In genomic region chr11:111585371-111585770, GRCh38 we compare ENCODE assay signal across 17 cellular contexts. TPM values are rescaled to one million over a fixed set of nuclear protein-coding genes. Genes with fewer than 3 reads are reported as not detected.
DNase-seq lines count a peak whose midpoint lies in the region; ATAC-seq, FAIRE-seq and TF ChIP-seq lines count a peak whose summit lies in the region.
"Had no signal": no experiment of that assay in that cellular context is flagged by ENCODE, and none has a peak within 500 bp of the region (broad histone marks: within the 10 kb centered on the region; RNA-seq: fewer than 3 reads in every experiment).

No MANE protein-coding gene starts in this region.

- H3K9me3 ChIP-seq in mammary epithelial cell (replicated peaks; ENCODE audit: insufficient read depth, low read length), result no peaks in the 10 kb centered on the region
- H3K9me3 ChIP-seq in breast epithelium, result no peaks in the 10 kb centered on the region
- no peaks in the 10 kb centered on the region for H3K9me3 ChIP-seq in OCI-LY7 (ENCODE audit: low read length)
- no peaks in the 10 kb centered on the region for H3K9me3 ChIP-seq in Caco-2
- H3K9me3 ChIP-seq in stomach, result no peaks in the 10 kb centered on the region

- H3K36me3 ChIP-seq in mammary epithelial cell (ENCODE audit: insufficient read depth, low read length) (no peaks in the 10 kb centered on the region), breast epithelium (no peaks in the 10 kb centered on the region), OCI-LY7 (ENCODE audit: insufficient read depth, low read length) (no peaks in the 10 kb centered on the region), bronchial epithelial cell (ENCODE audit: control insufficient read depth, insufficient read depth, low read length) (no peaks in the 10 kb centered on the region), Caco-2 (ENCODE audit: control insufficient read depth, insufficient read depth, low read length) (no peaks in the 10 kb centered on the region), stomach (no peaks in the 10 kb centered on the region)

- H3K4me1 ChIP-seq in mammary epithelial cell (ENCODE audit: insufficient read depth, low read length) (peaks cover 9% of the 10 kb centered on the region), breast epithelium (no peaks in the 10 kb centered on the region), OCI-LY7 (ENCODE audit: insufficient read depth, low read length, poor library complexity, severe bottlenecking) (peaks cover 22% of the 10 kb centered on the region), Caco-2 (no peaks in the 10 kb centered on the region), stomach (peaks cover 0 to 4% (median 0%) of the 10 kb centered on the region in 4 donors)

- no peak for TF ChIP-seq EP300 in stomach (IDR thresholded peaks at IDR 0.05)

- no peak overlapping the region for H3K4me2 ChIP-seq in mammary epithelial cell (ENCODE audit: insufficient read depth, low read depth, low read length)
- peak overlapping the region; percentile 18; the same call in 1 of the 2 replicates for H3K4me2 ChIP-seq in OCI-LY7 (ENCODE audit: low read length)

- H2AFZ ChIP-seq in mammary epithelial cell (ENCODE audit: low read depth, low read length) (peak overlapping the region; percentile 36), OCI-LY7 (ENCODE audit: low read length) (peak overlapping the region; percentile 81)

- CTCF ChIA-PET in mammary epithelial cell (lab: Charles Lee; ENCODE audit: low non-redundant PET) (interaction anchor here (0.5 kb wide), 1 partner anchor 130 kb away, joined by 3 read pairs; no protein-coding TSS in a partner anchor), OCI-LY7 (lab: Charles Lee; ENCODE audit: unreplicated experiment) (no interaction called here), Caco-2 (lab: Charles Lee) (no interaction called here)

- ATAC-seq in stimulated activated naive B cell treated with anti-CD40 and anti-IgM and Interleukin-4, amounts not matched to agents 10 μg/mL and 1 μg/mL and 100 μg/mL, for 72 hours (replicated peaks), result peak; percentile 51 to 66

- POLR2A ChIA-PET in OCI-LY7 (lab: Charles Lee), result no interaction called here
- POLR2A ChIA-PET in Caco-2 (lab: Charles Lee), result no interaction called here

- TF ChIP-seq CTCF in mammary epithelial cell (conservative IDR thresholded peaks at IDR 0.05 in 1 of 2, IDR thresholded peaks at IDR 0.05 in 1 of 2; ENCODE audit: extremely low read depth in 1 of 2, insufficient read depth in 1 of 2, low read depth in 1 of 2, low read length in 2 of 2) (no peak), breast epithelium (IDR thresholded peaks at IDR 0.05) (no peak), OCI-LY7 (conservative IDR thresholded peaks at IDR 0.05; ENCODE audit: low read length) (no peak), bronchial epithelial cell (IDR thresholded peaks at IDR 0.05; ENCODE audit: insufficient read depth, low read length, severe bottlenecking) (no peak), Caco-2 (IDR thresholded peaks at IDR 0.05; ENCODE audit: insufficient read depth in 1 of 2, low read depth in 1 of 2, low read length in 1 of 2, severe bottlenecking in 1 of 2, unreplicated experiment in 1 of 2) (no peak), stomach (IDR thresholded peaks at IDR 0.05) (no peak)

- TF ChIP-seq POLR2A in breast epithelium (IDR thresholded peaks at IDR 0.05) (no peak), stomach (IDR thresholded peaks at IDR 0.05) (no peak)

- H3K36me3 Mint-ChIP-seq in stimulated activated naive B cell treated with anti-CD40 and anti-IgM and Interleukin-4, amounts not matched to agents 10 μg/mL and 1 μg/mL and 100 μg/mL, for 72 hours, result no peaks in the 10 kb centered on the region
- no peaks in the 10 kb centered on the region for H3K36me3 Mint-ChIP-seq in Caco-2 (ENCODE audit: insufficient read depth, unreplicated experiment)
- H3K36me3 Mint-ChIP-seq: activated CD4-positive, alpha-beta memory T cell treated with anti-CD3 and anti-CD28 coated beads for 36 hours had no signal

- in situ Hi-C loops in mammary epithelial cell (cut with MboI; ENCODE audit: low sequenced_read_pairs in 2 of 2), result no loop called here

- FAIRE-seq in bronchial epithelial cell (lab: Jason Lieb, UNC), result no peak

- H3K9me2 ChIP-seq in OCI-LY7 (ENCODE audit: insufficient read depth, low read length), result no peaks in the 10 kb centered on the region

- H3K4me3 ChIP-seq in mammary epithelial cell (replicated peaks in 1 of 3; ENCODE audit: insufficient read depth in 1 of 3, low read depth in 2 of 3, low read length in 3 of 3) (no peak overlapping the region), breast epithelium (no peak overlapping the region), OCI-LY7 (ENCODE audit: low read depth, low read length, poor library complexity, severe bottlenecking) (no peak overlapping the region), bronchial epithelial cell (ENCODE audit: low read depth, low read length) (no peak overlapping the region), Caco-2 (ENCODE audit: low read depth, low read length) (no peak overlapping the region), stomach (no peak overlapping the region)

- intact Hi-C loops in mammary epithelial cell (cut with micrococcal nuclease) (no loop called here), breast epithelium (cut with DNase I; ENCODE audit: low total_unique reads) (no loop called here), OCI-LY7 (cut with micrococcal nuclease; ENCODE audit: unreplicated experiment) (no loop called here), Caco-2 (cut with micrococcal nuclease; ENCODE audit: unreplicated experiment) (loop anchor here (5.0 kb wide), 1 partner anchor 133 kb away; no protein-coding TSS in a partner anchor), stomach (cut with DNase I; ENCODE audit: low total_unique reads) (no loop called here)

- no peak overlapping the region for H3K27ac Mint-ChIP-seq in stimulated activated naive B cell treated with anti-CD40 and anti-IgM and Interleukin-4, amounts not matched to agents 10 μg/mL and 1 μg/mL and 100 μg/mL, for 72 hours
- H3K27ac Mint-ChIP-seq in Caco-2 (ENCODE audit: unreplicated experiment), result no peak overlapping the region
- H3K27ac Mint-ChIP-seq: activated CD4-positive, alpha-beta memory T cell treated with anti-CD3 and anti-CD28 coated beads for 36 hours had no signal

- H3K27ac ChIP-seq in mammary epithelial cell (ENCODE audit: insufficient read depth, low read depth, low read length) (no peak overlapping the region), breast epithelium (no peak overlapping the region), OCI-LY7 (ENCODE audit: low read depth, low read length, poor library complexity, severe bottlenecking) (no peak overlapping the region), stomach (no peak overlapping the region)
- H3K27ac ChIP-seq: HL-60 had no signal

- dilution Hi-C loops in mammary epithelial cell (cut with HindIII; ENCODE audit: low sequenced_read_pairs), result no loop called here

- no peaks in the 10 kb centered on the region for H3K27me3 Mint-ChIP-seq in stimulated activated naive B cell treated with anti-CD40 and anti-IgM and Interleukin-4, amounts not matched to agents 10 μg/mL and 1 μg/mL and 100 μg/mL, for 72 hours
- H3K27me3 Mint-ChIP-seq in Caco-2 (ENCODE audit: insufficient read depth, unreplicated experiment), result no peaks in the 10 kb centered on the region
- H3K27me3 Mint-ChIP-seq: activated CD4-positive, alpha-beta memory T cell treated with anti-CD3 and anti-CD28 coated beads for 36 hours had no signal

- H3K79me2 ChIP-seq in mammary epithelial cell (ENCODE audit: insufficient read depth, low read length) (no peaks in the 10 kb centered on the region), OCI-LY7 (ENCODE audit: insufficient read depth, low read depth, low read length) (no peaks in the 10 kb centered on the region)

- H3K9me3 Mint-ChIP-seq in stimulated activated naive B cell treated with anti-CD40 and anti-IgM and Interleukin-4, amounts not matched to agents 10 μg/mL and 1 μg/mL and 100 μg/mL, for 72 hours, result no peaks in the 10 kb centered on the region
- H3K9me3 Mint-ChIP-seq in Caco-2 (ENCODE audit: unreplicated experiment), result no peaks in the 10 kb centered on the region
- H3K9me3 Mint-ChIP-seq: activated CD4-positive, alpha-beta memory T cell treated with anti-CD3 and anti-CD28 coated beads for 36 hours had no signal

- H3K9ac ChIP-seq in mammary epithelial cell (ENCODE audit: insufficient read depth, low read length), result no peak overlapping the region

- peaks cover 6 to 15% of the 10 kb centered on the region in 2 donors for H3K4me1 Mint-ChIP-seq in stimulated activated naive B cell treated with anti-CD40 and anti-IgM and Interleukin-4, amounts not matched to agents 10 μg/mL and 1 μg/mL and 100 μg/mL, for 72 hours
- H3K4me1 Mint-ChIP-seq in Caco-2 (ENCODE audit: low read depth, unreplicated experiment), result no peaks in the 10 kb centered on the region

- BruUV-seq in mammary epithelial cell (replicated peaks; lab: Mats Ljungman, UMichigan), result no TSS peak
- no TSS peak for BruUV-seq in OCI-LY7 (replicated peaks; lab: Mats Ljungman, UMichigan)
- no TSS peak for BruUV-seq in Caco-2 (replicated peaks; lab: Mats Ljungman, UMichigan)

- H3K4me3 Mint-ChIP-seq in stimulated activated naive B cell treated with anti-CD40 and anti-IgM and Interleukin-4, amounts not matched to agents 10 μg/mL and 1 μg/mL and 100 μg/mL, for 72 hours, result no peak overlapping the region
- no peak overlapping the region for H3K4me3 Mint-ChIP-seq in Caco-2 (ENCODE audit: unreplicated experiment)
- H3K4me3 Mint-ChIP-seq: activated CD4-positive, alpha-beta memory T cell treated with anti-CD3 and anti-CD28 coated beads for 36 hours had no signal

- WGBS in mammary epithelial cell (ENCODE audit: low coverage, missing lambda C conversion rate), result 43% methylated on average over 2 of the region's 2 CpGs
- 46 to 54% (median 50%) methylated on average over 2 of the region's 2 CpGs for WGBS in stomach, 5 donors

- DNase-seq in mammary epithelial cell (peak; percentile 55), breast epithelium (ENCODE audit: low spot score in 2 of 2) (no peak), OCI-LY7 (ENCODE audit: low spot score) (no peak), bronchial epithelial cell (ENCODE audit: low read depth) (peak; percentile 42), Ammon's horn (ENCODE audit: low spot score) (no peak), Caco-2 (no peak), stomach (no peak)
- DNase-seq in stimulated activated naive B cell treated with anti-CD40 and anti-IgM and Interleukin-4, amounts not matched to agents 10 μg/mL and 1 μg/mL and 100 μg/mL, for 72 hours, result no peak
- DNase-seq: activated CD4-positive, alpha-beta memory T cell treated with anti-CD3 and anti-CD28 coated beads for 36 hours; activated effector memory CD4-positive, alpha-beta T cell treated with Interleukin-2 at 50 U/mL for 16 hours; caudate nucleus; H7; NCI-H1436 treated with DMSO at 0.1 percent for 48 hours; stimulated activated CD4-positive, alpha-beta T cell treated with anti-CD3 and anti-CD28 coated beads, Interleukin-4, amount 100 ng/mL, for 1 hour; stimulated activated naive CD4-positive, alpha-beta T cell; T-helper 2 cell had no signal

- H4K20me1 ChIP-seq in mammary epithelial cell (ENCODE audit: insufficient read depth, low read length), result no peaks in the 10 kb centered on the region
- H4K20me1 ChIP-seq in OCI-LY7 (ENCODE audit: insufficient read depth, low read length), result no peaks in the 10 kb centered on the region

- H3K27me3 ChIP-seq in mammary epithelial cell (ENCODE audit: insufficient read depth, low read length) (no peaks in the 10 kb centered on the region), breast epithelium (no peaks in the 10 kb centered on the region), bronchial epithelial cell (ENCODE audit: control insufficient read depth, insufficient read depth, low read length) (no peaks in the 10 kb centered on the region), Caco-2 (replicated peaks; ENCODE audit: control insufficient read depth, insufficient read depth, low read length) (no peaks in the 10 kb centered on the region), stomach (no peaks in the 10 kb centered on the region)

RNA-seq across cellular contexts. Expression of gene SIK2, which starts 16.9 kb away (rescaled TPM):
- total RNA-seq in mammary epithelial cell, result 10 to 100 TPM; 15.9 to 17.0 TPM
- polyA plus RNA-seq in mammary epithelial cell, result 13.7 TPM
- polyA minus RNA-seq in mammary epithelial cell, result 24.2 TPM
- total RNA-seq in breast epithelium, result 10 to 100 TPM; 19.0 to 56.6 (median 30.7) TPM
- 8.5 and 9.8 TPM in 2 replicates for total RNA-seq in OCI-LY7 (2014; rRNA removed; shearing (Covaris generic))
- total RNA-seq in OCI-LY7 (2022), result 16.9 and 18.1 TPM in 2 replicates
- 2.9 and 3.6 TPM in 2 replicates for total RNA-seq in bronchial epithelial cell
- total RNA-seq in Caco-2 (2022), result 37.3 and 40.2 TPM in 2 replicates
- 10 to 100 TPM in 4 of 5 donors, 1 to 10 TPM in 1; 5.5 to 86.9 (median 41.7) TPM for total RNA-seq in stomach
- 10 to 100 TPM in 1 of 3 donors, 1 to 10 TPM in 2; 6.0 to 10.6 (median 8.9) TPM for polyA plus RNA-seq in stomach

RNA-seq across cellular contexts. Expression of gene LAYN, which starts 44.9 kb away (rescaled TPM):
- total RNA-seq in mammary epithelial cell, result 10 to 100 TPM in 1 of 2 donors, under 1 TPM in 1; 0.56 to 16.5 TPM
- 6.0 TPM for polyA plus RNA-seq in mammary epithelial cell
- 15.6 TPM for polyA minus RNA-seq in mammary epithelial cell
- 10 to 100 TPM in 2 of 3 donors, 1 to 10 TPM in 1; 2.1 to 21.3 (median 19.9) TPM for total RNA-seq in breast epithelium
- not detected in 2 replicates for total RNA-seq in OCI-LY7 (2014; rRNA removed; shearing (Covaris generic))
- total RNA-seq in OCI-LY7 (2022), result not detected in 2 replicates
- total RNA-seq in bronchial epithelial cell, result 5.3 and 6.9 TPM in 2 replicates
- total RNA-seq in Caco-2 (2022), result 0.79 and 1.6 TPM in 2 replicates
- total RNA-seq in stomach, result 10 to 100 TPM in 3 of 5 donors, 1 to 10 TPM in 1, under 1 TPM in 1; 0.87 to 54.0 (median 23.5) TPM
- polyA plus RNA-seq in stomach, result 1 to 10 TPM; 2.4 to 3.3 (median 2.6) TPM

Comparison
In these comparisons a context has a peak if more than half of its experiments do, and no peak if none do; other contexts are left out.
1. DNase-seq: peak in mammary epithelial cell (single experiment) and bronchial epithelial cell (single experiment); none in breast epithelium (0 of 2), OCI-LY7 (single experiment), stimulated activated naive B cell treated with anti-CD40 and anti-IgM and Interleukin-4, amounts not matched to agents 10 μg/mL and 1 μg/mL and 100 μg/mL, for 72 hours (single experiment), Ammon's horn (single experiment), Caco-2 (0 of 2) and stomach (single experiment).